12 cellular contexts compared by ENCODE assay signal in the genomic region with DNA sequence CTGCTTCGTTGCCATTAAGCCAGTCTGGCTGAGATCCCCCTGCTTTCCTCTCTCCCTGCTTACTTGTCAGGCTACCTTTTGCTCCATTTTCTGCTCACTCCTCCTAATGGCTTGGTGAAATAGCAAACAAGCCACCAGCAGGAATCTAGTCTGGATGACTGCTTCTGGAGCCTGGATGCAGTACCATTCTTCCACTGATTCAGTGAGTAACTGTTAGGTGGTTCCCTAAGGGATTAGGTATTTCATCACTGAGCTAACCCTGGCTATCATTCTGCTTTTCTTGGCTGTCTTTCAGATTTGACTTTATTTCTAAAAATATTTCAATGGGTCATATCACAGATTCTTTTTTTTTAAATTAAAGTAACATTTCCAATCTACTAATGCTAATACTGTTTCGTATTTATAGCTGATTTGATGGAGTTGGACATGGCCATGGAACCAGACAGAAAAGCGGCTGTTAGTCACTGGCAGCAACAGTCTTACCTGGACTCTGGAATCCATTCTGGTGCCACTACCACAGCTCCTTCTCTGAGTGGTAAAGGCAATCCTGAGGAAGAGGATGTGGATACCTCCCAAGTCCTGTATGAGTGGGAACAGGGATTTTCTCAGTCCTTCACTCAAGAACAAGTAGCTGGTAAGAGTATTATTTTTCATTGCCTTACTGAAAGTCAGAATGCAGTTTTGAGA. TPM values are rescaled to one million over a fixed set of nuclear protein-coding genes. Genes with fewer than 3 reads are reported as not detected.
DNase-seq lines count a peak whose midpoint lies in the region; ATAC-seq and TF ChIP-seq lines count a peak whose summit lies in the region.
"Had no signal": no experiment of that assay in that cellular context is flagged by ENCODE, and none has a peak within 500 bp of the region (broad histone marks: within the 10 kb centered on the region; RNA-seq: fewer than 3 reads in every experiment).

No MANE protein-coding gene starts in this region.

- POLR2A ChIA-PET in RWPE1 (lab: Yijun Ruan, JAX; ENCODE audit: low non-redundant PET): no interaction called here

- TF ChIP-seq CTCF in RWPE1 (conservative IDR thresholded peaks at IDR 0.05; ENCODE audit: low read depth) (no peak), epithelial cell of proximal tubule (conservative IDR thresholded peaks at IDR 0.05; ENCODE audit: low read depth, low read length) (no peak), mucosa of descending colon (IDR thresholded peaks at IDR 0.05) (no peak)

- H3K36me3 ChIP-seq in SJCRH30 (peaks cover 51% of the 10 kb centered on the region), mucosa of descending colon (ENCODE audit: low read depth) (peaks cover 7% of the 10 kb centered on the region)

- no peak for ATAC-seq in mucosa of descending colon
- no peak for ATAC-seq in HG03469 (IDR thresholded peaks at IDR 0.05; ENCODE audit: unreplicated experiment)
- ATAC-seq: HCT116 had no signal

- intact Hi-C loops in mucosa of descending colon (cut with DNase I, micrococcal nuclease): no loop called here

- H3K27me3 ChIP-seq in SJCRH30: no peaks in the 10 kb centered on the region

- CTCF ChIA-PET in RWPE1 (lab: Yijun Ruan, JAX): no interaction called here

- H3K9me3 ChIP-seq in SJCRH30 (replicated peaks) (no peaks in the 10 kb centered on the region), mucosa of descending colon (no peaks in the 10 kb centered on the region)

- peak; percentile 87 for DNase-seq in AG20443 (ENCODE audit: low spot score)
- DNase-seq in RWPE1 (ENCODE audit: low spot score): peak; percentile 30
- DNase-seq in epithelial cell of proximal tubule (ENCODE audit: low read depth): peak; percentile 62
- peak; percentile 72 for DNase-seq in myocyte (ENCODE audit: low read depth)
- no peak for DNase-seq in SJCRH30
- no peak for DNase-seq in mucosa of descending colon
- DNase-seq in COLO668 (lab: John Stamatoyannopoulos, UW; ENCODE audit: unreplicated experiment): no peak
- DNase-seq: activated CD4-positive, alpha-beta T cell treated with anti-CD3 and anti-CD28 coated beads for 48 hours; caudate nucleus; NCI-H187 treated with DMSO at 0.1 percent for 48 hours had no signal

- H3K4me3 ChIP-seq in epithelial cell of proximal tubule (ENCODE audit: low read depth, low read length) (no peak overlapping the region), SJCRH30 (no peak overlapping the region), mucosa of descending colon (no peak overlapping the region)

- H3K4me1 ChIP-seq in SJCRH30: no peaks in the 10 kb centered on the region
- peaks cover 25% of the 10 kb centered on the region for H3K4me1 ChIP-seq in mucosa of descending colon (ENCODE audit: low read depth)

- H3K27ac ChIP-seq in RWPE1 (no peak overlapping the region), SJCRH30 (no peak overlapping the region)

RNA-seq across cellular contexts. Expression of a gene that starts 25.0 kb away (rescaled TPM):
- total RNA-seq in epithelial cell of proximal tubule: 366 and 495 TPM in 2 replicates
- total RNA-seq in myocyte: 430 and 490 TPM in 2 replicates
- polyA plus RNA-seq in myocyte (2012): 361 TPM
- 613 and 641 TPM in 2 replicates for total RNA-seq in SJCRH30 (2014; rRNA removed; shearing (Covaris generic))
- 100 to 1,000 TPM; 329 to 348 (median 342) TPM for total RNA-seq in mucosa of descending colon

Comparison
In these comparisons a context has a peak if more than half of its experiments do, and no peak if none do; other contexts are left out.
1. DNase-seq: peak in AG20443 (single experiment), RWPE1 (single experiment), epithelial cell of proximal tubule (single experiment) and myocyte (single experiment); none in SJCRH30 (0 of 2), mucosa of descending colon (0 of 3) and COLO668 (single experiment).